ENCODE assay signal across 10 cellular contexts in the genomic region with DNA sequence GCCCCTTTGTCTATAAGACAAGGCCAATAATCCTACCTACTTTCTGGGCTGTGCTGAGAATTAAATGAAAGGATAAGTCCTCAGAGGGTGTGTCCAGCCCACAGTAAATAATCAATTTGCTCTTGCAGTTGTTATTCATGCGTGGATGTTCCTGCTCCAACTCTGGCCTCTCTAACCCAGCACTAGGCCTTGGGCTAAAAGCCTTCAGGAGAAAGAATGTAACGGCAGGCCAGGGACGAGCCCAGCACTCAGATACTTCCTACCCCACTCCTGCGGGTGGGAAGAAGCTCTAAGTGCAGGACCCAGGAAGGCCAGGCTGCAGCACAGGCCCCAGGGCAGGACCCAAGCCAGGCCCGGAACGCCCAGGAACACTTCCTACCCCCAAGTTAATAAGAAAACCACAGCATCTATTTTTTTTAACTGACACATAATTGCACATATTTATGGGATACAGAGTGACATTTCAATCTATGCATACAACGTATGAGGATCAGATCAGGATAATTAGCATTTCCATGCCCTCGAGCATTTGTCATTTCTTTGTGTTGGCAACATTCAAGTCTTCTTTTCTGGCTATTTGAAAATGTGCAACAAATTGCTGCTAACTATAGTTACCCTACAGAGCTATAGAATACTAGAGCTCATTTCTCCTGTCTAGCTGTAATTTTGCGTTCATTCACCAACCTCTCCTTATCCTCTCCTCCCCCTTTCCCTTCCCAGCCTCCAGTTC.
DNase-seq lines count a peak whose midpoint lies in the region; ATAC-seq and TF ChIP-seq lines count a peak whose summit lies in the region.
"Had no signal": no experiment of that assay in that cellular context is flagged by ENCODE, and none has a peak within 500 bp of the region (broad histone marks: within the 10 kb centered on the region; RNA-seq: fewer than 3 reads in every experiment).

No MANE protein-coding gene starts in this region.

- ATAC-seq in GM18511 (IDR thresholded peaks at IDR 0.05; ENCODE audit: unreplicated experiment) (no peak), GM18870 (IDR thresholded peaks at IDR 0.05; ENCODE audit: unreplicated experiment) (no peak), HG02870 (IDR thresholded peaks at IDR 0.05; ENCODE audit: unreplicated experiment) (no peak)
- no peak for ATAC-seq in activated CD4-positive, CD25-positive, alpha-beta regulatory T cell treated with anti-CD3 and anti-CD28 coated beads, Interleukin-2, amount 50 U/mL, for 24 hours
- ATAC-seq: activated CD8-positive, alpha-beta T cell treated with anti-CD3 and anti-CD28 coated beads, Interleukin-2, amount 10 ng/mL, durations not matched to agents 7 days and 5 days had no signal

- H3K4me3 ChIP-seq in esophagus (ENCODE audit: low read depth in 1 of 2, low read length in 2 of 2): no peak overlapping the region

- peak overlapping the region; percentile 94 for H3K27ac ChIP-seq in 22Rv1
- H3K27ac ChIP-seq in esophagus (ENCODE audit: low read depth in 2 of 2, low read length in 1 of 2): peak overlapping the region; percentile 61 to 77

- TF ChIP-seq CTCF in 22Rv1 (IDR thresholded peaks at IDR 0.05) (no peak), neural crest cell (conservative IDR thresholded peaks at IDR 0.05) (no peak)

- no peaks in the 10 kb centered on the region for H3K9me3 ChIP-seq in esophagus (ENCODE audit: control insufficient read depth in 2 of 2, insufficient read depth in 1 of 2, low read depth in 1 of 2, low read length in 1 of 2)

- peak; percentile 85 for DNase-seq in NCI-H69 (lab: John Stamatoyannopoulos, UW)
- no peak for DNase-seq in neural crest cell (ENCODE audit: low read depth, low spot score)
- DNase-seq: activated CD8-positive, alpha-beta T cell treated with anti-CD3 and anti-CD28 coated beads, Interleukin-2, amount 10 ng/mL, durations not matched to agents 7 days and 5 days; stimulated activated CD4-positive, alpha-beta T cell treated with anti-CD3 and anti-CD28 coated beads, Interleukin-4, amount 100 ng/mL, for 24 hours had no signal

- H3K27me3 ChIP-seq in esophagus (ENCODE audit: control insufficient read depth in 1 of 2, insufficient read depth in 2 of 2, low read length in 2 of 2): no peaks in the 10 kb centered on the region

- no peaks in the 10 kb centered on the region for H3K9me3 Mint-ChIP-seq in neural crest cell

- H3K4me1 Mint-ChIP-seq in neural crest cell: peaks cover 15% of the 10 kb centered on the region

- peak overlapping the region; percentile 30 for H3K27ac Mint-ChIP-seq in neural crest cell (ENCODE audit: unreplicated experiment)
- H3K27ac Mint-ChIP-seq: activated CD8-positive, alpha-beta T cell treated with anti-CD3 and anti-CD28 coated beads, Interleukin-2, amount 10 ng/mL, durations not matched to agents 7 days and 5 days had no signal

- peaks cover 0 to 2% of the 10 kb centered on the region in 2 donors for H3K4me1 ChIP-seq in esophagus (ENCODE audit: control insufficient read depth in 2 of 2, insufficient read depth in 2 of 2, low read length in 1 of 2)

- H3K4me3 Mint-ChIP-seq in neural crest cell: no peak overlapping the region
- H3K4me3 Mint-ChIP-seq: activated CD8-positive, alpha-beta T cell treated with anti-CD3 and anti-CD28 coated beads, Interleukin-2, amount 10 ng/mL, durations not matched to agents 7 days and 5 days had no signal

- no peaks in the 10 kb centered on the region for H3K36me3 Mint-ChIP-seq in neural crest cell (ENCODE audit: low read depth)

- no peaks in the 10 kb centered on the region for H3K27me3 Mint-ChIP-seq in neural crest cell (ENCODE audit: low read depth)

- 43 to 68% methylated on average over 9 of the region's 9 CpGs for WGBS in esophagus, 2 donors

- no peaks in the 10 kb centered on the region for H3K36me3 ChIP-seq in esophagus (ENCODE audit: control insufficient read depth in 2 of 2, insufficient read depth in 2 of 2, low read length in 1 of 2)
